ENCODE assay signal across 8 cellular contexts in genomic region chr9:133403766-133404439, GRCh38. TPM values are rescaled to one million over a fixed set of nuclear protein-coding genes. Genes with fewer than 3 reads are reported as not detected.
DNase-seq lines count a peak whose midpoint lies in the region; ATAC-seq, FAIRE-seq and TF ChIP-seq lines count a peak whose summit lies in the region.

No MANE protein-coding gene starts in this region.

- no peak for TF ChIP-seq POLR2A in endothelial cell of umbilical vein (IDR thresholded peaks at IDR 0.05; ENCODE audit: low read depth, low read length)

- H3K27ac ChIP-seq in endothelial cell of umbilical vein (ENCODE audit: insufficient read depth, low read depth, low read length) = no peak overlapping the region
- H3K27ac ChIP-seq in small intestine (ENCODE audit: low read depth in 1 of 2, low read length in 1 of 2) = no peak overlapping the region

- 0 out of 2 replicates have a peak, but pooled peaks cover 2% of the 10 kb centered on the region for H3K36me3 ChIP-seq in Caco-2 (ENCODE audit: control insufficient read depth, insufficient read depth, low read length)
- peaks cover 2 to 25% of the 10 kb centered on the region in 2 experiments for H3K36me3 ChIP-seq in endothelial cell of umbilical vein (ENCODE audit: control insufficient read depth in 2 of 2, extremely low read depth in 1 of 2, insufficient read depth in 2 of 2, low read length in 2 of 2)
- peaks cover 5 to 6% of the 10 kb centered on the region in 2 donors for H3K36me3 ChIP-seq in small intestine (ENCODE audit: control insufficient read depth in 2 of 2, insufficient read depth in 2 of 2, low read length in 2 of 2)

- no peaks in the 10 kb centered on the region for H3K27me3 ChIP-seq in Caco-2 (replicated peaks; ENCODE audit: control insufficient read depth, insufficient read depth, low read length)
- no peaks in the 10 kb centered on the region for H3K27me3 ChIP-seq in endothelial cell of umbilical vein (ENCODE audit: control insufficient read depth in 2 of 2, insufficient read depth in 2 of 2, low read length in 2 of 2)
- no peaks in the 10 kb centered on the region for H3K27me3 ChIP-seq in small intestine (ENCODE audit: control insufficient read depth in 2 of 2, insufficient read depth in 2 of 2, low read length in 2 of 2)

- intact Hi-C loops in Caco-2 (cut with micrococcal nuclease; ENCODE audit: unreplicated experiment) = loop anchor here (1.0 kb wide), 1 partner anchor 45 kb away; no protein-coding TSS in a partner anchor
- intact Hi-C loops in activated CD4-positive, alpha-beta memory T cell treated with anti-CD3 and anti-CD28 coated beads for 36 hours (cut with micrococcal nuclease) = loop anchor here (5.0 to 10.0 kb wide), 3 partner anchors 49 to 219 kb away; partner anchors contain the start of genes SURF1 and SURF2
- intact Hi-C loops in endothelial cell of umbilical vein (cut with micrococcal nuclease) = no loop called here

- peaks cover 49% of the 10 kb centered on the region for H3K36me3 Mint-ChIP-seq in Caco-2 (ENCODE audit: insufficient read depth, unreplicated experiment)
- peaks cover 27% of the 10 kb centered on the region for H3K36me3 Mint-ChIP-seq in activated CD4-positive, alpha-beta memory T cell treated with anti-CD3 and anti-CD28 coated beads for 36 hours

- no peak overlapping the region for H3K9ac ChIP-seq in endothelial cell of umbilical vein (replicated peaks; ENCODE audit: extremely low read depth, insufficient read depth, low read length)

- H3K9me3 ChIP-seq in Caco-2 (no peaks in the 10 kb centered on the region), endothelial cell of umbilical vein (replicated peaks; ENCODE audit: control insufficient read depth, insufficient read depth, low read length) (no peaks in the 10 kb centered on the region), small intestine (ENCODE audit: control insufficient read depth, low read depth) (no peaks in the 10 kb centered on the region)

- dilution Hi-C loops in endothelial cell of umbilical vein (cut with MboI; ENCODE audit: extremely low pct_ligation_motif_present, low sequenced_read_pairs) = no loop called here

- H3K4me1 ChIP-seq in Caco-2 (no peaks in the 10 kb centered on the region; the same call in 1 of the 2 replicates), endothelial cell of umbilical vein (ENCODE audit: control insufficient read depth, extremely low read depth, insufficient read depth, low read length) (peaks cover 6% of the 10 kb centered on the region), small intestine (ENCODE audit: control insufficient read depth in 2 of 2, insufficient read depth in 1 of 2, low read depth in 1 of 2, low read length in 1 of 2) (no peaks in the 10 kb centered on the region)

- no peak overlapping the region for H3K4me3 ChIP-seq in Caco-2 (ENCODE audit: low read depth, low read length)
- H3K4me3 ChIP-seq in endothelial cell of umbilical vein (replicated peaks in 1 of 3; ENCODE audit: insufficient read depth in 1 of 3, low read depth in 1 of 3, low read length in 3 of 3) = no peak overlapping the region
- no peak overlapping the region for H3K4me3 ChIP-seq in small intestine (ENCODE audit: low read depth in 1 of 2, low read length in 2 of 2)

- peak in 1 of 2 experiments; percentile 71 for DNase-seq in Caco-2
- peak; percentile 22 for DNase-seq in M059J (ENCODE audit: low read depth)
- DNase-seq in activated CD4-positive, alpha-beta memory T cell treated with anti-CD3 and anti-CD28 coated beads for 36 hours = peak; percentile 75
- peak; percentile 9 for DNase-seq in endothelial cell of umbilical vein (ENCODE audit: low read depth, low spot score)
- peak; percentile 83 for DNase-seq in small intestine
- DNase-seq in NCI-H526 treated with DMSO at 0.1 percent for 48 hours (lab: John Stamatoyannopoulos, UW) = no peak
- DNase-seq in dedifferentiated amniotic fluid mesenchymal stem cell (ENCODE audit: extremely low spot score) = no peak

- H3K4me1 Mint-ChIP-seq in Caco-2 (ENCODE audit: low read depth, unreplicated experiment) = no peaks in the 10 kb centered on the region
- H3K4me1 Mint-ChIP-seq in activated CD4-positive, alpha-beta memory T cell treated with anti-CD3 and anti-CD28 coated beads for 36 hours (ENCODE audit: low read depth) = peaks cover 14% of the 10 kb centered on the region

- POLR2A ChIA-PET in Caco-2 (lab: Charles Lee) (interaction anchor here (0.6 kb wide), 1 partner anchor 55 kb away, joined by 3 read pairs; no protein-coding TSS in a partner anchor), endothelial cell of umbilical vein (lab: Charles Lee) (no interaction called here)
- POLR2A ChIA-PET in activated CD4-positive, alpha-beta memory T cell treated with anti-CD3 and anti-CD28 coated beads for 36 hours (lab: Charles Lee) = interaction anchor here (0.9 to 1.0 kb wide), 2 partner anchors 12 to 29 kb away, joined by 3 read pairs; no protein-coding TSS in a partner anchor

- H2AFZ ChIP-seq in endothelial cell of umbilical vein (ENCODE audit: low read depth, low read length) = no peak overlapping the region

- H3K79me2 ChIP-seq in endothelial cell of umbilical vein (ENCODE audit: control insufficient read depth, insufficient read depth, low read length) = no peaks in the 10 kb centered on the region

- no peak for FAIRE-seq in endothelial cell of umbilical vein (lab: Jason Lieb, UNC)
- FAIRE-seq in small intestine (lab: Jason Lieb, UNC) = no peak

- H3K9me3 Mint-ChIP-seq in Caco-2 (ENCODE audit: unreplicated experiment) = no peaks in the 10 kb centered on the region
- no peaks in the 10 kb centered on the region for H3K9me3 Mint-ChIP-seq in activated CD4-positive, alpha-beta memory T cell treated with anti-CD3 and anti-CD28 coated beads for 36 hours

- CTCF ChIA-PET in Caco-2 (lab: Charles Lee) = interaction anchor here (0.9 to 1.0 kb wide), 2 partner anchors 34 to 48 kb away, joined by 3 to 4 read pairs; partner anchors contain the start of gene SURF1
- CTCF ChIA-PET in activated CD4-positive, alpha-beta memory T cell treated with anti-CD3 and anti-CD28 coated beads for 36 hours (lab: Charles Lee) = interaction anchor here (0.8 to 2.4 kb wide), 10 partner anchors 46 to 218 kb away, joined by 3 to 8 read pairs (median 4); partner anchors contain the start of genes MED22, RPL7A, SURF1 and SURF2
- CTCF ChIA-PET in endothelial cell of umbilical vein (lab: Charles Lee) = no interaction called here

- H3K4me3 Mint-ChIP-seq in Caco-2 (ENCODE audit: unreplicated experiment) = no peak overlapping the region
- H3K4me3 Mint-ChIP-seq in activated CD4-positive, alpha-beta memory T cell treated with anti-CD3 and anti-CD28 coated beads for 36 hours = no peak overlapping the region

- no peak overlapping the region for H3K4me2 ChIP-seq in endothelial cell of umbilical vein (ENCODE audit: insufficient read depth, low read length)

- H4K20me1 ChIP-seq in endothelial cell of umbilical vein (replicated peaks; ENCODE audit: control insufficient read depth, extremely low read depth, insufficient read depth, low read length) = no peaks in the 10 kb centered on the region

- ATAC-seq in GM21526 (IDR thresholded peaks at IDR 0.05; ENCODE audit: low FRiP score, unreplicated experiment) = no peak

- BruUV-seq in Caco-2 (replicated peaks; lab: Mats Ljungman, UMichigan) = no TSS peak
- no TSS peak for BruUV-seq in endothelial cell of umbilical vein (replicated peaks; lab: Mats Ljungman, UMichigan)

- H3K27ac Mint-ChIP-seq in Caco-2 (ENCODE audit: unreplicated experiment) = peak overlapping the region; percentile 11
- no peak overlapping the region for H3K27ac Mint-ChIP-seq in activated CD4-positive, alpha-beta memory T cell treated with anti-CD3 and anti-CD28 coated beads for 36 hours

- WGBS in small intestine, 3 donors = 63 to 76% (median 69%) methylated on average over 14 of the region's 14 CpGs

- no peaks in the 10 kb centered on the region for H3K9me1 ChIP-seq in endothelial cell of umbilical vein (replicated peaks; ENCODE audit: control insufficient read depth, extremely low read depth, insufficient read depth, low read length)

- TF ChIP-seq CTCF in Caco-2 (IDR thresholded peaks at IDR 0.05; ENCODE audit: insufficient read depth in 1 of 2, low read depth in 1 of 2, low read length in 1 of 2, severe bottlenecking in 1 of 2, unreplicated experiment in 1 of 2) (peak; percentile 55 to 74), endothelial cell of umbilical vein (IDR thresholded peaks at IDR 0.05; ENCODE audit: extremely low read depth in 1 of 2, insufficient read depth in 1 of 2, low read depth in 1 of 2, low read length in 2 of 2) (peak; percentile 39 to 56)

- no peaks in the 10 kb centered on the region for H3K27me3 Mint-ChIP-seq in Caco-2 (ENCODE audit: insufficient read depth, unreplicated experiment)
- no peaks in the 10 kb centered on the region for H3K27me3 Mint-ChIP-seq in activated CD4-positive, alpha-beta memory T cell treated with anti-CD3 and anti-CD28 coated beads for 36 hours

RNA-seq across cellular contexts. Expression of gene REXO4, which starts 13.9 kb away (rescaled TPM):
- total RNA-seq in Caco-2 (2022) (43.6 and 44.1 TPM in 2 replicates), endothelial cell of umbilical vein (27.0 and 29.5 TPM in 2 replicates)
- 17.2 and 21.2 TPM in 2 replicates for total RNA-seq in M059J (2014; rRNA removed; shearing (Covaris generic))
- total RNA-seq in activated CD4-positive, alpha-beta memory T cell treated with anti-CD3 and anti-CD28 coated beads for 36 hours = 10 to 100 TPM; 24.2 to 26.3 TPM
- polyA plus RNA-seq in endothelial cell of umbilical vein (16.9 and 19.5 TPM in 2 replicates), small intestine (10 to 100 TPM; 18.9 to 22.9 (median 20.1) TPM)
- 21.5 and 22.3 TPM in 2 replicates for polyA plus RNA-seq in endothelial cell of umbilical vein (2011; cell fraction: cytosol; rRNA removed)
- 12.9 and 17.4 TPM in 2 replicates for polyA plus RNA-seq in endothelial cell of umbilical vein (2011; cell fraction: nucleus; rRNA removed)
- polyA plus RNA-seq in endothelial cell of umbilical vein (2012) = 20.1 and 23.6 TPM in 2 replicates
- polyA minus RNA-seq in endothelial cell of umbilical vein = 13.4 and 15.3 TPM in 2 replicates
- polyA minus RNA-seq in endothelial cell of umbilical vein (2011; cell fraction: cytosol; rRNA and poly(A)+ RNA removed) = 30.8 TPM
- 5.4 and 7.4 TPM in 2 replicates for polyA minus RNA-seq in endothelial cell of umbilical vein (2011; cell fraction: nucleus; rRNA and poly(A)+ RNA removed)

RNA-seq across cellular contexts. Expression of gene ADAMTS13, which starts 18.3 kb away (rescaled TPM):
- total RNA-seq in Caco-2 (2022) (5.3 and 6.2 TPM in 2 replicates), endothelial cell of umbilical vein (1.4 and 2.5 TPM in 2 replicates)
- 0.20 TPM in 1 of 2 replicates, not detected in the other for total RNA-seq in M059J (2014; rRNA removed; shearing (Covaris generic))
- total RNA-seq in activated CD4-positive, alpha-beta memory T cell treated with anti-CD3 and anti-CD28 coated beads for 36 hours = 1 to 10 TPM; 2.4 to 2.6 TPM
- polyA plus RNA-seq in endothelial cell of umbilical vein (1.5 and 1.8 TPM in 2 replicates), small intestine (10 to 100 TPM in 1 of 3 donors, 1 to 10 TPM in 2; 2.4 to 16.8 (median 6.5) TPM)
- polyA plus RNA-seq in endothelial cell of umbilical vein (2011; cell fraction: cytosol; rRNA removed) = 0.35 and 0.68 TPM in 2 replicates
- polyA plus RNA-seq in endothelial cell of umbilical vein (2011; cell fraction: nucleus; rRNA removed) = 6.8 and 7.8 TPM in 2 replicates
- 1.6 and 2.4 TPM in 2 replicates for polyA plus RNA-seq in endothelial cell of umbilical vein (2012)
- 0.44 and 0.98 TPM in 2 replicates for polyA minus RNA-seq in endothelial cell of umbilical vein
- 0.61 TPM for polyA minus RNA-seq in endothelial cell of umbilical vein (2011; cell fraction: cytosol; rRNA and poly(A)+ RNA removed)
- 0.96 and 1.6 TPM in 2 replicates for polyA minus RNA-seq in endothelial cell of umbilical vein (2011; cell fraction: nucleus; rRNA and poly(A)+ RNA removed)

RNA-seq across cellular contexts. Expression of gene STKLD1, which starts 27.7 kb away (rescaled TPM):
- total RNA-seq in Caco-2 (2022) = 3.4 and 4.1 TPM in 2 replicates
- total RNA-seq in M059J (2014; rRNA removed; shearing (Covaris generic)) = not detected in 2 replicates
- under 1 TPM; 0.69 to 0.90 TPM for total RNA-seq in activated CD4-positive, alpha-beta memory T cell treated with anti-CD3 and anti-CD28 coated beads for 36 hours
- 0.77 and 0.85 TPM in 2 replicates for total RNA-seq in endothelial cell of umbilical vein
- polyA plus RNA-seq in endothelial cell of umbilical vein = 0.29 and 0.67 TPM in 2 replicates
- 0.34 and 0.39 TPM in 2 replicates for polyA plus RNA-seq in endothelial cell of umbilical vein (2011; cell fraction: cytosol; rRNA removed)
- polyA plus RNA-seq in endothelial cell of umbilical vein (2011; cell fraction: nucleus; rRNA removed) = 0.96 and 1.7 TPM in 2 replicates
- 0.95 and 1.1 TPM in 2 replicates for polyA plus RNA-seq in endothelial cell of umbilical vein (2012)
- polyA minus RNA-seq in endothelial cell of umbilical vein = 1.5 TPM in 1 of 2 replicates, not detected in the other
- polyA minus RNA-seq in endothelial cell of umbilical vein (2011; cell fraction: cytosol; rRNA and poly(A)+ RNA removed) = not detected
- polyA minus RNA-seq in endothelial cell of umbilical vein (2011; cell fraction: nucleus; rRNA and poly(A)+ RNA removed) = not detected in 2 replicates
- polyA plus RNA-seq in small intestine = 1 to 10 TPM in 2 of 3 donors, under 1 TPM in 1; 0.79 to 8.1 (median 3.5) TPM

RNA-seq across cellular contexts. Expression of gene SURF4, which starts 28.0 kb away (rescaled TPM):
- 239 and 253 TPM in 2 replicates for total RNA-seq in Caco-2 (2022)
- 407 and 555 TPM in 2 replicates for total RNA-seq in M059J (2014; rRNA removed; shearing (Covaris generic))
- 100 to 1,000 TPM; 358 to 368 TPM for total RNA-seq in activated CD4-positive, alpha-beta memory T cell treated with anti-CD3 and anti-CD28 coated beads for 36 hours
- 216 and 230 TPM in 2 replicates for total RNA-seq in endothelial cell of umbilical vein
- polyA plus RNA-seq in endothelial cell of umbilical vein = 358 and 360 TPM in 2 replicates
- polyA plus RNA-seq in endothelial cell of umbilical vein (2011; cell fraction: cytosol; rRNA removed) = 247 and 250 TPM in 2 replicates
- polyA plus RNA-seq in endothelial cell of umbilical vein (2011; cell fraction: nucleus; rRNA removed) = 164 and 168 TPM in 2 replicates
- 235 and 251 TPM in 2 replicates for polyA plus RNA-seq in endothelial cell of umbilical vein (2012)
- 415 and 432 TPM in 2 replicates for polyA minus RNA-seq in endothelial cell of umbilical vein
- polyA minus RNA-seq in endothelial cell of umbilical vein (2011; cell fraction: cytosol; rRNA and poly(A)+ RNA removed) = 157 TPM
- polyA minus RNA-seq in endothelial cell of umbilical vein (2011; cell fraction: nucleus; rRNA and poly(A)+ RNA removed) = 82.9 and 97.5 TPM in 2 replicates
- 100 to 1,000 TPM in 2 of 3 donors, 10 to 100 TPM in 1; 84.1 to 285 (median 115) TPM for polyA plus RNA-seq in small intestine

RNA-seq across cellular contexts. Expression of gene SURF2, which starts 47.6 kb away (rescaled TPM):
- total RNA-seq in Caco-2 (2022) = 32.3 and 34.4 TPM in 2 replicates
- total RNA-seq in M059J (2014; rRNA removed; shearing (Covaris generic)) = 19.8 and 23.5 TPM in 2 replicates
- 10 to 100 TPM; 12.5 to 15.5 TPM for total RNA-seq in activated CD4-positive, alpha-beta memory T cell treated with anti-CD3 and anti-CD28 coated beads for 36 hours
- 9.3 and 10.6 TPM in 2 replicates for total RNA-seq in endothelial cell of umbilical vein
- polyA plus RNA-seq in endothelial cell of umbilical vein = 14.2 and 16.9 TPM in 2 replicates
- 17.7 and 19.1 TPM in 2 replicates for polyA plus RNA-seq in endothelial cell of umbilical vein (2011; cell fraction: cytosol; rRNA removed)
- 6.0 and 7.1 TPM in 2 replicates for polyA plus RNA-seq in endothelial cell of umbilical vein (2011; cell fraction: nucleus; rRNA removed)
- polyA plus RNA-seq in endothelial cell of umbilical vein (2012) = 10.0 and 18.7 TPM in 2 replicates
- 2.5 and 4.3 TPM in 2 replicates for polyA minus RNA-seq in endothelial cell of umbilical vein
- 44.1 TPM for polyA minus RNA-seq in endothelial cell of umbilical vein (2011; cell fraction: cytosol; rRNA and poly(A)+ RNA removed)
- polyA minus RNA-seq in endothelial cell of umbilical vein (2011; cell fraction: nucleus; rRNA and poly(A)+ RNA removed) = 2.5 and 3.2 TPM in 2 replicates
- 10 to 100 TPM; 30.3 to 66.0 (median 54.9) TPM for polyA plus RNA-seq in small intestine

Comparison
In these comparisons a context has a peak if more than half of its experiments do, and no peak if none do; other contexts are left out.
1. DNase-seq: peak in M059J (single experiment), activated CD4-positive, alpha-beta memory T cell treated with anti-CD3 and anti-CD28 coated beads for 36 hours (single experiment), endothelial cell of umbilical vein (single experiment) and small intestine (single experiment); none in NCI-H526 treated with DMSO at 0.1 percent for 48 hours (single experiment) and dedifferentiated amniotic fluid mesenchymal stem cell (single experiment).